Comparison of ENCODE assay signal across 28 cellular contexts in the genomic region with DNA sequence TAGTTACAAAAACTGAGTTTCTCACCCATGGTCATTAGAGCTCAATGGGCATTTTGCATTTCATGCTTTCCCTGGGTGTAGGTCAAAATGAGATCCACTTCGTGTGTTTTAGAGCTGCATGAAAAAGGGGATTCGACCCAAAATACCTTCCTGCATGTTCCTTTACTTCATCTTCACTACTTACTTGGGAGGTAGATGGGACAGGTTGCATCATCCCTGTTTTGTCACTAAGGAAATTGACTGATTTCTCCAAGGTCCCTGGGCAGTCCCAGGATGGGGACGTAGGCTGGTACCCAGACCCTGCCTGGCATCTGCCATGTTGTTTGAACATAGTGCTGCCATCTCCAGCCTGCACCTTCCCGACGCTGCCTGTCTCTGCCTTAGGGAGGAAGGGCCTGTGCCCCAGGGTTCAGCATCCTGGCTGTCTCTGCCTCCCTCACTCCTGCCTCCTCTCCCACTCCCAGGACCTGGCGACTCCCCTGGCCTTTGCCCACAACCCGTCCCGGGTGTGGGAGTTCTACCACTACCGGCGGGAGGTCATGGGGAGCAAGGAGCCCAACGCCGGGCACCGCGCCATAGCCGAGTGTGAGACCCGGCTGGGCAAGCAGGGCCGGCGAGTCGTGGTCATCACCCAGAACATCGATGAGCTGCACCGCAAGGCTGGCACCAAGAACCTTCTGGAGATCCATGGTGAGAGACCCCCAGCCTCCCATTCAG.
"Had no signal": no experiment of that assay in that cellular context is flagged by ENCODE, and none has a peak within 500 bp of the region (broad histone marks: within the 10 kb centered on the region; RNA-seq: fewer than 3 reads in every experiment).

No MANE protein-coding gene starts in this region.

- H3K4me3 ChIP-seq: left lung, lower lobe of right lung, neural progenitor cell, pancreas, prostate gland, skin epidermis, suprapubic skin, thoracic aorta, tibial artery, upper lobe of right lung had no signal

- H3K27ac ChIP-seq: left lung, lower lobe of right lung, neural progenitor cell, pancreas, prostate gland, skin epidermis, suprapubic skin, thoracic aorta, tibial artery, upper lobe of right lung had no signal

- H3K9me3 ChIP-seq: left lung, lower lobe of right lung, pancreas, prostate gland, suprapubic skin, thoracic aorta, tibial artery, upper lobe of right lung had no signal

- H3K4me1 ChIP-seq: left lung, lower lobe of right lung, neural progenitor cell, pancreas, prostate gland, suprapubic skin, tibial artery, upper lobe of right lung had no signal

- H2AFZ ChIP-seq: neural progenitor cell had no signal

- H3K27me3 ChIP-seq: left lung, neural progenitor cell, pancreas, suprapubic skin, tibial artery, upper lobe of right lung had no signal

- H3K36me3 ChIP-seq: neural progenitor cell had no signal

- H3K4me2 ChIP-seq: neural progenitor cell had no signal

- FAIRE-seq: islet of Langerhans, kidney, pancreas had no signal

- ATAC-seq: left colon; left lung; lower lobe of right lung; natural killer cell; pancreas; sciatic nerve; stimulated activated effector memory CD8-positive, alpha-beta T cell treated with anti-CD3 and anti-CD28 coated beads, Interleukin-12 subunit alpha, Interleukin-12 subunit beta, amount 100 ng/mL, for 72 hours; upper lobe of right lung had no signal

- DNase-seq: hypothalamus; immature natural killer cell; kidney; left colon; left lung; lower lobe of right lung; mammary epithelial cell; mesenchymal stem cell; natural killer cell; nephron progenitor cell; pancreas; retina; stimulated activated CD4-positive, alpha-beta T cell treated with anti-CD3 and anti-CD28 coated beads, Interleukin-12 subunit alpha, Interleukin-12 subunit beta, amount 100 ng/mL, for 4 hours; stimulated activated CD4-positive, alpha-beta T cell treated with anti-CD3 and anti-CD28 coated beads, Interleukin-15, amount 100 ng/mL, for 24 hours; stimulated activated CD4-positive, alpha-beta T cell treated with anti-CD3 and anti-CD28 coated beads, Interleukin-2, amount 100 ng/mL, for 24 hours; stimulated activated CD4-positive, alpha-beta T cell treated with anti-CD3 and anti-CD28 coated beads, Interleukin-4, amount 100 ng/mL, for 24 hours; stimulated activated naive CD4-positive, alpha-beta T cell; tibial artery; trophoblast cell; upper lobe of right lung had no signal

- H3K9ac ChIP-seq: neural progenitor cell had no signal
